ENCODE assay signal across 7 cellular contexts in genomic region chr12:91877022-91877421, GRCh38.
DNase-seq lines count a peak whose midpoint lies in the region; ATAC-seq and TF ChIP-seq lines count a peak whose summit lies in the region.

No MANE protein-coding gene starts in this region.

- POLR2A ChIA-PET in T-cell (lab: Charles Lee), result interaction anchor here (0.6 to 2.8 kb wide), 16 partner anchors 9 to 717 kb away, joined by 3 to 101 read pairs (median 4); partner anchors contain the start of gene BTG1 (in 2 of the 2)

- intact Hi-C loops in natural killer cell (cut with micrococcal nuclease), result loop anchor here (1.0 to 5.0 kb wide), 12 partner anchors 24 to 1052 kb away; partner anchors contain the start of gene EEA1

- peak; percentile 96 for ATAC-seq in GM19043 (IDR thresholded peaks at IDR 0.05; ENCODE audit: low read depth, unreplicated experiment)
- ATAC-seq in HG03196 (IDR thresholded peaks at IDR 0.05; ENCODE audit: unreplicated experiment), result peak; percentile 90
- peak; percentile 91 to 98 (median 96) for ATAC-seq in T-cell (replicated peaks in 1 of 4)
- peak; percentile 81 to 94 (median 86) for ATAC-seq in natural killer cell

- no peak for TF ChIP-seq CTCF in natural killer cell (IDR thresholded peaks at IDR 0.05)

- peaks cover 19% of the 10 kb centered on the region for H3K36me3 Mint-ChIP-seq in T-cell
- H3K36me3 Mint-ChIP-seq in natural killer cell, result peaks cover 7% of the 10 kb centered on the region

- H3K4me3 Mint-ChIP-seq in T-cell, result peak overlapping the region; percentile 69 to 84 (median 77)
- peak overlapping the region; percentile 83 for H3K4me3 Mint-ChIP-seq in natural killer cell

- H3K4me1 Mint-ChIP-seq in T-cell (peaks cover 71 to 84% (median 82%) of the 10 kb centered on the region in 3 donors), natural killer cell (peaks cover 72% of the 10 kb centered on the region in 2 donors)

- no peaks in the 10 kb centered on the region for H3K27me3 Mint-ChIP-seq in T-cell
- no peaks in the 10 kb centered on the region for H3K27me3 Mint-ChIP-seq in natural killer cell (ENCODE audit: low read depth in 2 of 2)

- DNase-seq in T-cell (peak; percentile 60 to 97 (median 86)), amniotic epithelial cell (ENCODE audit: low read depth) (peak; percentile 55), natural killer cell (peak; percentile 83), stromal cell of bone marrow (ENCODE audit: low read depth) (peak; percentile 21), NCI-H1105 treated with DMSO at 0.1 percent for 48 hours (lab: John Stamatoyannopoulos, UW) (no peak)

- H3K27ac Mint-ChIP-seq in T-cell (peak overlapping the region; percentile 97 to 100), natural killer cell (peak overlapping the region; percentile 86 to 100)

- H3K9me3 Mint-ChIP-seq in T-cell (peaks cover 0 to 12% (median 8%) of the 10 kb centered on the region in 3 donors), natural killer cell (no peaks in the 10 kb centered on the region)

- CTCF ChIA-PET in T-cell (lab: Charles Lee), result interaction anchor here (0.9 to 4.9 kb wide), 11 partner anchors 41 to 269 kb away, joined by 3 to 39 read pairs (median 6); partner anchors contain the start of gene BTG1 (in 1 of the 2)
